In the genomic region with DNA sequence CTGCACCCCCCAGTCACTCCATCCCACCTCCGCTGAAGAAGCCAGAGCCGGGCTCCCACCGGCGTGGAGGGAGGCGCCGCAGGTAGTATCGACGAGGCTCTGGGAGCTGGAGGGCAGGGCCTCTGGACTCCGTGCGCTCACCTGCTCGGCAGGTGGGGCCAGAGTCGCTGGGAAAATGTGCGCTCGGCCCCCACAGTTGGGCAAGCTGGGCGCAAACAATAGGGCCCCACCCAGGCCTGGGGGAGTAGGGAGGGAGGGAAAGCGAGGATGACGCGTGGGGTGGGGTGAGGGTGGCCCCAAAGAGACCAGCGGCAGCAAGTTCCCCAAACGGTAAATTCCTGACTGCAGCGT, we compare ENCODE assay signal across 8 cellular contexts. TPM values are rescaled to one million over a fixed set of nuclear protein-coding genes. Genes with fewer than 3 reads are reported as not detected.
DNase-seq lines count a peak whose midpoint lies in the region; ATAC-seq and TF ChIP-seq lines count a peak whose summit lies in the region.

No MANE protein-coding gene starts in this region.

- 0% methylated on average over 1 to 5 of the region's 21 CpGs for whole genome bisulfite sequencing in esophagus squamous epithelium, 2 donors

- H3K4me1 ChIP-seq in GM23338 (ENCODE audit: insufficient read depth) (peaks cover 23% of the 10 kb centered on the region), Panc1 (ENCODE audit: control insufficient read depth, insufficient read depth, low read length) (peaks cover 41% of the 10 kb centered on the region), esophagus squamous epithelium (peaks cover 43 to 97% (median 65%) of the 10 kb centered on the region in 3 donors)

- H3K36me3 Mint-ChIP-seq in GM23338 (ENCODE audit: low read depth) (peaks cover 5% of the 10 kb centered on the region; the same call in 2 of the 3 replicates), osteocyte (ENCODE audit: unreplicated experiment) (no peaks in the 10 kb centered on the region)

- peaks cover 32% of the 10 kb centered on the region for H3K27me3 Mint-ChIP-seq in GM23338 (ENCODE audit: insufficient read depth, low read depth, poor library complexity)
- H3K27me3 Mint-ChIP-seq in osteocyte (ENCODE audit: unreplicated experiment) = peaks cover 4% of the 10 kb centered on the region

- no peaks in the 10 kb centered on the region for H3K9me2 ChIP-seq in GM23338 (ENCODE audit: insufficient read depth)

- H3K9me3 ChIP-seq in Panc1 (ENCODE audit: control insufficient read depth, insufficient read depth, low read depth, low read length) (no peaks in the 10 kb centered on the region), esophagus squamous epithelium (no peaks in the 10 kb centered on the region)

- H3K4me2 ChIP-seq in GM23338 = peak overlapping the region; percentile 92

- ATAC-seq in GM23338 (peak; percentile 35), Panc1 (peak; percentile 1), GM21526 (IDR thresholded peaks at IDR 0.05; ENCODE audit: low FRiP score, unreplicated experiment) (no peak)

- DNase-seq in GM23338 (ENCODE audit: low spot score) (peak; percentile 79), Panc1 (ENCODE audit: low read depth, low spot score) (no peak), esophagus squamous epithelium (lab: John Stamatoyannopoulos, UW) (no peak), osteocyte (ENCODE audit: extremely low spot score, unreplicated experiment) (no peak), CD1c-positive myeloid dendritic cell (ENCODE audit: extremely low spot score) (no peak), OCI-M1 (lab: John Stamatoyannopoulos, UW) (no peak), NCI-H226 (no peak)

- peaks cover 32% of the 10 kb centered on the region for H3K79me2 ChIP-seq in GM23338 (replicated peaks; ENCODE audit: insufficient read depth)

- peak overlapping the region; percentile 88 for H3K4me3 ChIP-seq in GM23338
- peak overlapping the region; percentile 70 to 81 for H3K4me3 ChIP-seq in Panc1 (ENCODE audit: low read depth in 2 of 2, low read length in 2 of 2)
- H3K4me3 ChIP-seq in esophagus squamous epithelium = peak overlapping the region; percentile 63 to 82 (median 80)

- H3K27me3 ChIP-seq in GM23338 (ENCODE audit: insufficient read depth) (no peaks in the 10 kb centered on the region), Panc1 (ENCODE audit: control insufficient read depth, insufficient read depth, low read length) (no peaks in the 10 kb centered on the region), esophagus squamous epithelium (peaks cover 0 to 24% (median 0%) of the 10 kb centered on the region in 4 donors)

- BruUV-seq in Panc1 (replicated peaks; lab: Mats Ljungman, UMichigan) = no TSS peak

- CTCF ChIA-PET in Panc1 (lab: Charles Lee) = interaction anchor here (0.6 to 2.1 kb wide), 7 partner anchors 8 to 1088 kb away, joined by 3 to 26 read pairs (median 4); no protein-coding TSS in a partner anchor

- H3K4me1 Mint-ChIP-seq in GM23338 = peaks cover 36% of the 10 kb centered on the region
- peaks cover 34% of the 10 kb centered on the region for H3K4me1 Mint-ChIP-seq in osteocyte (ENCODE audit: unreplicated experiment)

- intact Hi-C loops in Panc1 (cut with micrococcal nuclease; ENCODE audit: unreplicated experiment) (no loop called here), esophagus squamous epithelium (cut with DNase I) (no loop called here)

- H3K27ac Mint-ChIP-seq in GM23338 (peak overlapping the region; percentile 99; the same call in 1 of the 2 replicates), osteocyte (ENCODE audit: unreplicated experiment) (no peak overlapping the region)

- POLR2A ChIA-PET in Panc1 (lab: Charles Lee) = interaction anchor here (1.0 to 1.4 kb wide), 2 partner anchors 8 to 51 kb away, joined by 3 to 14 read pairs; a partner anchor contains a TSS

- H2AFZ ChIP-seq in GM23338 = no peak overlapping the region

- H4K20me1 ChIP-seq in GM23338 (replicated peaks; ENCODE audit: insufficient read depth) = no peaks in the 10 kb centered on the region

- no peaks in the 10 kb centered on the region for H3K36me3 ChIP-seq in GM23338 (ENCODE audit: insufficient read depth)
- no peaks in the 10 kb centered on the region for H3K36me3 ChIP-seq in Panc1 (ENCODE audit: control insufficient read depth, insufficient read depth, low read length)
- peaks cover 0 to 13% (median 0%) of the 10 kb centered on the region in 3 donors for H3K36me3 ChIP-seq in esophagus squamous epithelium

- peak in 1 of 2 experiments; percentile 41; a peak in 2 of 4 replicates for TF ChIP-seq CTCF in GM23338 (conservative IDR thresholded peaks at IDR 0.05; ENCODE audit: low read depth in 2 of 2)
- TF ChIP-seq CTCF in Panc1 (IDR thresholded peaks at IDR 0.05) = no peak
- TF ChIP-seq CTCF in esophagus squamous epithelium (IDR thresholded peaks at IDR 0.05) = no peak
- no peak for TF ChIP-seq CTCF in osteocyte (IDR thresholded peaks at IDR 0.05)

- TF ChIP-seq POLR2A in esophagus squamous epithelium (IDR thresholded peaks at IDR 0.05) = peak in 2 of 4 donors; percentile 47 to 62

- H3F3A ChIP-seq in GM23338 (replicated peaks; ENCODE audit: low read depth) = peaks cover 12% of the 10 kb centered on the region; the same call in 1 of the 2 replicates

- peak overlapping the region; percentile 86 for H3K4me3 Mint-ChIP-seq in GM23338
- H3K4me3 Mint-ChIP-seq in osteocyte (ENCODE audit: unreplicated experiment) = peak overlapping the region; percentile 76

- H3K9me3 Mint-ChIP-seq in GM23338 (no peaks in the 10 kb centered on the region), osteocyte (ENCODE audit: unreplicated experiment) (no peaks in the 10 kb centered on the region)

- H3K27ac ChIP-seq in GM23338 (ENCODE audit: low read depth) (peak overlapping the region; percentile 93), Panc1 (ENCODE audit: low read length) (peak overlapping the region; percentile 85), esophagus squamous epithelium (peak overlapping the region; percentile 95 to 99 (median 98))

- in situ Hi-C loops in Panc1 (cut with HindIII; ENCODE audit: low pct_unique_long_range_greater_than_20kb, low sequenced_read_pairs) = no loop called here

TF ChIP-seq in GM23338, 12 proteins besides CTCF, POLR2A, EP300 and RAD21 (continues in another document):
- TF ChIP-seq EZH2 (IDR thresholded peaks at IDR 0.05; ENCODE audit: low read depth, unreplicated experiment) (no peak), ZNF331 (CRISPR knock-in tag; IDR thresholded peaks at IDR 0.05; ENCODE audit: low read depth) (no peak), JUNB (IDR thresholded peaks at IDR 0.05; ENCODE audit: unreplicated experiment) (no peak), EZH2phosphoT487 (IDR thresholded peaks at IDR 0.05; ENCODE audit: unreplicated experiment) (no peak)

RNA-seq across cellular contexts. Expression of a gene that starts 0.7 kb away (rescaled TPM):
- 160 and 177 TPM in 2 replicates for total RNA-seq in GM23338 (2014; rRNA removed; shearing (Covaris generic))
- 45.5 and 47.2 TPM in 2 replicates for polyA plus RNA-seq in GM23338 (2016; fragmentation: Nextera tagmentation; extraction: Ambion mirVana)
- 352 TPM for total RNA-seq in Panc1 (2021; ENCODE audit: unreplicated experiment)
- 528 TPM for polyA plus RNA-seq in Panc1 (2012; ENCODE audit: insufficient read length)
- 1,000 to 10,000 TPM in 2 of 4 donors, 100 to 1,000 TPM in 2; 709 to 2,355 (median 1,148) TPM for total RNA-seq in esophagus squamous epithelium
- 79.8 and 92.6 TPM in 2 replicates for total RNA-seq in osteocyte

RNA-seq across cellular contexts. Expression of a gene that starts 25.9 kb away (rescaled TPM):
- 27.9 and 33.3 TPM in 2 replicates for total RNA-seq in GM23338 (2014; rRNA removed; shearing (Covaris generic))
- polyA plus RNA-seq in GM23338 (2016; fragmentation: Nextera tagmentation; extraction: Ambion mirVana) = 16.0 and 17.0 TPM in 2 replicates
- total RNA-seq in Panc1 (2021; ENCODE audit: unreplicated experiment) (58.9 TPM), esophagus squamous epithelium (1 to 10 TPM; 2.4 to 7.1 (median 3.7) TPM), osteocyte (67.8 and 72.8 TPM in 2 replicates)
- polyA plus RNA-seq in Panc1 (2012; ENCODE audit: insufficient read length) = 110 TPM

RNA-seq across cellular contexts. Expression of a gene that starts 27.0 kb away (rescaled TPM):
- 137 and 151 TPM in 2 replicates for total RNA-seq in GM23338 (2014; rRNA removed; shearing (Covaris generic))
- polyA plus RNA-seq in GM23338 (2016; fragmentation: Nextera tagmentation; extraction: Ambion mirVana) = 26.2 and 32.2 TPM in 2 replicates
- total RNA-seq in Panc1 (2021; ENCODE audit: unreplicated experiment) = 190 TPM
- polyA plus RNA-seq in Panc1 (2012; ENCODE audit: insufficient read length) = 299 TPM
- 10 to 100 TPM in 2 of 4 donors, 1 to 10 TPM in 1, under 1 TPM in 1; 0.19 to 21.4 (median 8.4) TPM for total RNA-seq in esophagus squamous epithelium
- total RNA-seq in osteocyte = 408 and 426 TPM in 2 replicates

RNA-seq across cellular contexts. Expression of a gene that starts 50.2 kb away (rescaled TPM):
- 68.9 and 78.3 TPM in 2 replicates for total RNA-seq in GM23338 (2014; rRNA removed; shearing (Covaris generic))
- 58.2 and 59.1 TPM in 2 replicates for polyA plus RNA-seq in GM23338 (2016; fragmentation: Nextera tagmentation; extraction: Ambion mirVana)
- total RNA-seq in Panc1 (2021; ENCODE audit: unreplicated experiment) (118 TPM), esophagus squamous epithelium (10 to 100 TPM; 23.8 to 45.4 (median 30.5) TPM), osteocyte (58.9 and 63.6 TPM in 2 replicates)
- polyA plus RNA-seq in Panc1 (2012; ENCODE audit: insufficient read length) = 135 TPM

RNA-seq across cellular contexts. Expression of a gene that starts 51.4 kb away (rescaled TPM):
- 2.2 and 3.5 TPM in 2 replicates for total RNA-seq in GM23338 (2014; rRNA removed; shearing (Covaris generic))
- 1.4 and 1.6 TPM in 2 replicates for polyA plus RNA-seq in GM23338 (2016; fragmentation: Nextera tagmentation; extraction: Ambion mirVana)
- total RNA-seq in Panc1 (2021; ENCODE audit: unreplicated experiment) (11.6 TPM), esophagus squamous epithelium (under 1 TPM; 0.34 to 0.94 (median 0.53) TPM), osteocyte (0.11 and 0.24 TPM in 2 replicates)
- 16.4 TPM for polyA plus RNA-seq in Panc1 (2012; ENCODE audit: insufficient read length)
